1 cellular context compared by ENCODE assay signal in the genomic region with DNA sequence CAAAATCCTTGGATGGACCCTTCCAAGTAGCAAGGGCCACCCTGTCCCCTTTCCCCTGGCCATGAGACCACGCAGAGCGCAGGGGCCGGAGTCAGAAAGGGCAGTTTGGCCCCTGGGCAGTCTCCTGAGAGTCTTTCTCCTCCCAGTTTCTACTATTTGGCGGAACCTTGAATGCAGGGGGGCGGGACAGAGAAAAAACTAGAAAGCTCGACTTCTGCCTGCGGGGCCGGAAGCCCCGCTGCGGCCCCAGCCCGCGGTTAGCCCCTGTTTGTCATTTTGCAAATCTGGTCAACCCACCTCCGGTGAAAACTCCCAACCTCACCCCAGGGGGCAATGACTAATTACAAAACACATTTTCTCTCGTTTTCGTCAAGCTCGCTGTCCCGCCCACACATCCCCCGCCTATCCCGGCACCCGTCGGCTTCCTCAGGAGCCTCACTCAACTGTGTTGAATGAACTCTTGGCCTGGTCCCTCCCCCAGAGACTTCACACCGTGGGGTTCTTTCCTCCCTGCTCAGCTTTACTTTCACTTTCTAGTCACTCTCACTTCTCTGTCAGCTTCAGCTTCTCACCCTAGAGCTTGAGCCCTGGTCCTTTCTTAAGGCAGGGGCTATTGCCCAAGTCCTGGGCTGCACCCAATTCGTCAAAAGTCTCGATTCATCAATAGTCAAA.
TF ChIP-seq lines count a peak whose summit lies in the region.

No MANE protein-coding gene starts in this region.

TF ChIP-seq in GM12878, 131 proteins besides CTCF, POLR2A, EP300 and RAD21 (continued from another document and continues in another):
- TF ChIP-seq, protein P1, sequence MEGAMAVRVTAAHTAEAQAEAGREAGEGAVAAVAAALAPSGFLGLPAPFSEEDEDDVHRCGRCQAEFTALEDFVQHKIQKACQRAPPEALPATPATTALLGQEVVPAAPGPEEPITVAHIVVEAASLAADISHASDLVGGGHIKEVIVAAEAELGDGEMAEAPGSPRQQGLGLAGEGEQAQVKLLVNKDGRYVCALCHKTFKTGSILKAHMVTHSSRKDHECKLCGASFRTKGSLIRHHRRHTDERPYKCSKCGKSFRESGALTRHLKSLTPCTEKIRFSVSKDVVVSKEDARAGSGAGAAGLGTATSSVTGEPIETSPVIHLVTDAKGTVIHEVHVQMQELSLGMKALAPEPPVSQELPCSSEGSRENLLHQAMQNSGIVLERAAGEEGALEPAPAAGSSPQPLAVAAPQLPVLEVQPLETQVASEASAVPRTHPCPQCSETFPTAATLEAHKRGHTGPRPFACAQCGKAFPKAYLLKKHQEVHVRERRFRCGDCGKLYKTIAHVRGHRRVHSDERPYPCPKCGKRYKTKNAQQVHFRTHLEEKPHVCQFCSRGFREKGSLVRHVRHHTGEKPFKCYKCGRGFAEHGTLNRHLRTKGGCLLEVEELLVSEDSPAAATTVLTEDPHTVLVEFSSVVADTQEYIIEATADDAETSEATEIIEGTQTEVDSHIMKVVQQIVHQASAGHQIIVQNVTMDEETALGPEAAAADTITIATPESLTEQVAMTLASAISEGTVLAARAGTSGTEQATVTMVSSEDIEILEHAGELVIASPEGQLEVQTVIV (IDR thresholded peaks at IDR 0.05; ENCODE audit: borderline replicate concordance, partially characterized antibody): peak; percentile 35
- TF ChIP-seq, protein P2, sequence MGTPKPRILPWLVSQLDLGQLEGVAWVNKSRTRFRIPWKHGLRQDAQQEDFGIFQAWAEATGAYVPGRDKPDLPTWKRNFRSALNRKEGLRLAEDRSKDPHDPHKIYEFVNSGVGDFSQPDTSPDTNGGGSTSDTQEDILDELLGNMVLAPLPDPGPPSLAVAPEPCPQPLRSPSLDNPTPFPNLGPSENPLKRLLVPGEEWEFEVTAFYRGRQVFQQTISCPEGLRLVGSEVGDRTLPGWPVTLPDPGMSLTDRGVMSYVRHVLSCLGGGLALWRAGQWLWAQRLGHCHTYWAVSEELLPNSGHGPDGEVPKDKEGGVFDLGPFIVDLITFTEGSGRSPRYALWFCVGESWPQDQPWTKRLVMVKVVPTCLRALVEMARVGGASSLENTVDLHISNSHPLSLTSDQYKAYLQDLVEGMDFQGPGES (IDR thresholded peaks at IDR 0.05): no peak
- TF ChIP-seq TAF1 (IDR thresholded peaks at IDR 0.05; ENCODE audit: borderline replicate concordance, low read depth, low read length) (peak; percentile 29; the same call in 1 of the 2 replicates), POU2F2 (IDR thresholded peaks at IDR 0.05; ENCODE audit: borderline replicate concordance, low read depth, low read length) (peak; percentile 92), TARDBP (IDR thresholded peaks at IDR 0.05; ENCODE audit: borderline replicate concordance) (no peak), ZBED1 (IDR thresholded peaks at IDR 0.05; ENCODE audit: borderline replicate concordance) (peak; percentile 89; the same call in 1 of the 2 replicates), RELA (IDR thresholded peaks at IDR 0.05; ENCODE audit: borderline replicate concordance, partially characterized antibody) (peak; percentile 95), FOS (IDR thresholded peaks at IDR 0.05; ENCODE audit: borderline replicate concordance, extremely low read depth, insufficient read length) (no peak), RFX5 (IDR thresholded peaks at IDR 0.05; ENCODE audit: low read depth, low read length) (no peak), MYC (IDR thresholded peaks at IDR 0.05; ENCODE audit: insufficient read depth, insufficient read length, insufficient replicate concordance, low read length, severe bottlenecking) (no peak), STAT1 (conservative IDR thresholded peaks at IDR 0.05) (no peak), BMI1 (IDR thresholded peaks at IDR 0.05; ENCODE audit: borderline replicate concordance) (peak; percentile 89), CHD4 (IDR thresholded peaks at IDR 0.05) (no peak), NFYA (IDR thresholded peaks at IDR 0.05; ENCODE audit: borderline replicate concordance, low read depth, low read length) (no peak), IRF4 (IDR thresholded peaks at IDR 0.05; ENCODE audit: low read depth, low read length) (peak; percentile 97), CREM (IDR thresholded peaks at IDR 0.05; ENCODE audit: low read depth) (peak; percentile 97), HDAC2 (IDR thresholded peaks at IDR 0.05) (peak; percentile 73; the same call in 1 of the 2 replicates), ZNF384 (IDR thresholded peaks at IDR 0.05; ENCODE audit: borderline replicate concordance, low read depth, low read length) (peak; percentile 81; the same call in 1 of the 2 replicates), SPI1 (IDR thresholded peaks at IDR 0.05; ENCODE audit: borderline replicate concordance, insufficient read depth, low read depth, low read length) (peak; percentile 57; the same call in 1 of the 2 replicates), ASH2L (IDR thresholded peaks at IDR 0.05; ENCODE audit: borderline replicate concordance, low read depth) (no peak; the same call in 1 of the 2 replicates), JUND (IDR thresholded peaks at IDR 0.05; ENCODE audit: low read depth, low read length) (peak; percentile 90; the same call in 1 of the 2 replicates), KDM1A (IDR thresholded peaks at IDR 0.05; ENCODE audit: borderline replicate concordance) (no peak), GATAD2B (conservative IDR thresholded peaks at IDR 0.05; ENCODE audit: low read depth) (0 out of 2 replicates have a peak, but pooled peaks have one; percentile 83), ZZZ3 (IDR thresholded peaks at IDR 0.05; ENCODE audit: control insufficient read depth, insufficient read length, low read depth) (no peak), RBBP5 (conservative IDR thresholded peaks at IDR 0.05) (peak; percentile 52; the same call in 1 of the 2 replicates), HDAC6 (IDR thresholded peaks at IDR 0.05; ENCODE audit: unreplicated experiment) (no peak), POLR2AphosphoS5 (IDR thresholded peaks at IDR 0.05; ENCODE audit: low read length) (peak; percentile 74; the same call in 1 of the 2 replicates), ZNF274 (IDR thresholded peaks at IDR 0.05; ENCODE audit: insufficient read depth, insufficient read length) (no peak), MXI1 (IDR thresholded peaks at IDR 0.05; ENCODE audit: low read depth, low read length) (peak; percentile 72), KLF5 (IDR thresholded peaks at IDR 0.05; ENCODE audit: partially characterized antibody) (peak; percentile 78), ZNF24 (IDR thresholded peaks at IDR 0.05) (peak; percentile 59; the same call in 1 of the 2 replicates), MTA3 (IDR thresholded peaks at IDR 0.05; ENCODE audit: borderline replicate concordance, low read length) (no peak), NR2C1 (IDR thresholded peaks at IDR 0.05) (no peak), ETV6 (conservative IDR thresholded peaks at IDR 0.05 in 1 of 2, IDR thresholded peaks at IDR 0.05 in 1 of 2; ENCODE audit: borderline replicate concordance in 1 of 2, low read depth in 1 of 2) (peak in 1 of 2 experiments; percentile 91; a peak in 2 of 4 replicates), POLR2AphosphoS2 (IDR thresholded peaks at IDR 0.05; ENCODE audit: low read depth, low read length) (peak; percentile 50; the same call in 1 of the 2 replicates), MTA2 (IDR thresholded peaks at IDR 0.05; ENCODE audit: low read depth) (peak; percentile 99)
- TF ChIP-seq, protein P3, sequence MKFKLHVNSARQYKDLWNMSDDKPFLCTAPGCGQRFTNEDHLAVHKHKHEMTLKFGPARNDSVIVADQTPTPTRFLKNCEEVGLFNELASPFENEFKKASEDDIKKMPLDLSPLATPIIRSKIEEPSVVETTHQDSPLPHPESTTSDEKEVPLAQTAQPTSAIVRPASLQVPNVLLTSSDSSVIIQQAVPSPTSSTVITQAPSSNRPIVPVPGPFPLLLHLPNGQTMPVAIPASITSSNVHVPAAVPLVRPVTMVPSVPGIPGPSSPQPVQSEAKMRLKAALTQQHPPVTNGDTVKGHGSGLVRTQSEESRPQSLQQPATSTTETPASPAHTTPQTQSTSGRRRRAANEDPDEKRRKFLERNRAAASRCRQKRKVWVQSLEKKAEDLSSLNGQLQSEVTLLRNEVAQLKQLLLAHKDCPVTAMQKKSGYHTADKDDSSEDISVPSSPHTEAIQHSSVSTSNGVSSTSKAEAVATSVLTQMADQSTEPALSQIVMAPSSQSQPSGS (IDR thresholded peaks at IDR 0.05; ENCODE audit: low read length): no peak
- TF ChIP-seq, protein P4, sequence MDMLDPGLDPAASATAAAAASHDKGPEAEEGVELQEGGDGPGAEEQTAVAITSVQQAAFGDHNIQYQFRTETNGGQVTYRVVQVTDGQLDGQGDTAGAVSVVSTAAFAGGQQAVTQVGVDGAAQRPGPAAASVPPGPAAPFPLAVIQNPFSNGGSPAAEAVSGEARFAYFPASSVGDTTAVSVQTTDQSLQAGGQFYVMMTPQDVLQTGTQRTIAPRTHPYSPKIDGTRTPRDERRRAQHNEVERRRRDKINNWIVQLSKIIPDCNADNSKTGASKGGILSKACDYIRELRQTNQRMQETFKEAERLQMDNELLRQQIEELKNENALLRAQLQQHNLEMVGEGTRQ (IDR thresholded peaks at IDR 0.05; ENCODE audit: borderline replicate concordance, low read depth, low read length): no peak
- TF ChIP-seq, protein P5, sequence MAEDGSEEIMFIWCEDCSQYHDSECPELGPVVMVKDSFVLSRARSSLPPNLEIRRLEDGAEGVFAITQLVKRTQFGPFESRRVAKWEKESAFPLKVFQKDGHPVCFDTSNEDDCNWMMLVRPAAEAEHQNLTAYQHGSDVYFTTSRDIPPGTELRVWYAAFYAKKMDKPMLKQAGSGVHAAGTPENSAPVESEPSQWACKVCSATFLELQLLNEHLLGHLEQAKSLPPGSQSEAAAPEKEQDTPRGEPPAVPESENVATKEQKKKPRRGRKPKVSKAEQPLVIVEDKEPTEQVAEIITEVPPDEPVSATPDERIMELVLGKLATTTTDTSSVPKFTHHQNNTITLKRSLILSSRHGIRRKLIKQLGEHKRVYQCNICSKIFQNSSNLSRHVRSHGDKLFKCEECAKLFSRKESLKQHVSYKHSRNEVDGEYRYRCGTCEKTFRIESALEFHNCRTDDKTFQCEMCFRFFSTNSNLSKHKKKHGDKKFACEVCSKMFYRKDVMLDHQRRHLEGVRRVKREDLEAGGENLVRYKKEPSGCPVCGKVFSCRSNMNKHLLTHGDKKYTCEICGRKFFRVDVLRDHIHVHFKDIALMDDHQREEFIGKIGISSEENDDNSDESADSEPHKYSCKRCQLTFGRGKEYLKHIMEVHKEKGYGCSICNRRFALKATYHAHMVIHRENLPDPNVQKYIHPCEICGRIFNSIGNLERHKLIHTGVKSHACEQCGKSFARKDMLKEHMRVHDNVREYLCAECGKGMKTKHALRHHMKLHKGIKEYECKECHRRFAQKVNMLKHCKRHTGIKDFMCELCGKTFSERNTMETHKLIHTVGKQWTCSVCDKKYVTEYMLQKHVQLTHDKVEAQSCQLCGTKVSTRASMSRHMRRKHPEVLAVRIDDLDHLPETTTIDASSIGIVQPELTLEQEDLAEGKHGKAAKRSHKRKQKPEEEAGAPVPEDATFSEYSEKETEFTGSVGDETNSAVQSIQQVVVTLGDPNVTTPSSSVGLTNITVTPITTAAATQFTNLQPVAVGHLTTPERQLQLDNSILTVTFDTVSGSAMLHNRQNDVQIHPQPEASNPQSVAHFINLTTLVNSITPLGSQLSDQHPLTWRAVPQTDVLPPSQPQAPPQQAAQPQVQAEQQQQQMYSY (CRISPR knock-in tag; IDR thresholded peaks at IDR 0.05): no peak
- TF ChIP-seq, protein P6, sequence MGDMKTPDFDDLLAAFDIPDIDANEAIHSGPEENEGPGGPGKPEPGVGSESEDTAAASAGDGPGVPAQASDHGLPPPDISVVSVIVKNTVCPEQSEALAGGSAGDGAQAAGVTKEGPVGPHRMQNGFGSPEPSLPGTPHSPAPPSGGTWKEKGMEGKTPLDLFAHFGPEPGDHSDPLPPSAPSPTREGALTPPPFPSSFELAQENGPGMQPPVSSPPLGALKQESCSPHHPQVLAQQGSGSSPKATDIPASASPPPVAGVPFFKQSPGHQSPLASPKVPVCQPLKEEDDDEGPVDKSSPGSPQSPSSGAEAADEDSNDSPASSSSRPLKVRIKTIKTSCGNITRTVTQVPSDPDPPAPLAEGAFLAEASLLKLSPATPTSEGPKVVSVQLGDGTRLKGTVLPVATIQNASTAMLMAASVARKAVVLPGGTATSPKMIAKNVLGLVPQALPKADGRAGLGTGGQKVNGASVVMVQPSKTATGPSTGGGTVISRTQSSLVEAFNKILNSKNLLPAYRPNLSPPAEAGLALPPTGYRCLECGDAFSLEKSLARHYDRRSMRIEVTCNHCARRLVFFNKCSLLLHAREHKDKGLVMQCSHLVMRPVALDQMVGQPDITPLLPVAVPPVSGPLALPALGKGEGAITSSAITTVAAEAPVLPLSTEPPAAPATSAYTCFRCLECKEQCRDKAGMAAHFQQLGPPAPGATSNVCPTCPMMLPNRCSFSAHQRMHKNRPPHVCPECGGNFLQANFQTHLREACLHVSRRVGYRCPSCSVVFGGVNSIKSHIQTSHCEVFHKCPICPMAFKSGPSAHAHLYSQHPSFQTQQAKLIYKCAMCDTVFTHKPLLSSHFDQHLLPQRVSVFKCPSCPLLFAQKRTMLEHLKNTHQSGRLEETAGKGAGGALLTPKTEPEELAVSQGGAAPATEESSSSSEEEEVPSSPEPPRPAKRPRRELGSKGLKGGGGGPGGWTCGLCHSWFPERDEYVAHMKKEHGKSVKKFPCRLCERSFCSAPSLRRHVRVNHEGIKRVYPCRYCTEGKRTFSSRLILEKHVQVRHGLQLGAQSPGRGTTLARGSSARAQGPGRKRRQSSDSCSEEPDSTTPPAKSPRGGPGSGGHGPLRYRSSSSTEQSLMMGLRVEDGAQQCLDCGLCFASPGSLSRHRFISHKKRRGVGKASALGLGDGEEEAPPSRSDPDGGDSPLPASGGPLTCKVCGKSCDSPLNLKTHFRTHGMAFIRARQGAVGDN (IDR thresholded peaks at IDR 0.05): peak; percentile 25; the same call in 1 of the 2 replicates
- TF ChIP-seq, protein P7, sequence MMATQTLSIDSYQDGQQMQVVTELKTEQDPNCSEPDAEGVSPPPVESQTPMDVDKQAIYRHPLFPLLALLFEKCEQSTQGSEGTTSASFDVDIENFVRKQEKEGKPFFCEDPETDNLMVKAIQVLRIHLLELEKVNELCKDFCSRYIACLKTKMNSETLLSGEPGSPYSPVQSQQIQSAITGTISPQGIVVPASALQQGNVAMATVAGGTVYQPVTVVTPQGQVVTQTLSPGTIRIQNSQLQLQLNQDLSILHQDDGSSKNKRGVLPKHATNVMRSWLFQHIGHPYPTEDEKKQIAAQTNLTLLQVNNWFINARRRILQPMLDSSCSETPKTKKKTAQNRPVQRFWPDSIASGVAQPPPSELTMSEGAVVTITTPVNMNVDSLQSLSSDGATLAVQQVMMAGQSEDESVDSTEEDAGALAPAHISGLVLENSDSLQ (IDR thresholded peaks at IDR 0.05): peak; percentile 88
- TF ChIP-seq, protein P8, sequence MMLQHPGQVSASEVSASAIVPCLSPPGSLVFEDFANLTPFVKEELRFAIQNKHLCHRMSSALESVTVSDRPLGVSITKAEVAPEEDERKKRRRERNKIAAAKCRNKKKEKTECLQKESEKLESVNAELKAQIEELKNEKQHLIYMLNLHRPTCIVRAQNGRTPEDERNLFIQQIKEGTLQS (IDR thresholded peaks at IDR 0.05; ENCODE audit: borderline replicate concordance, extremely low read depth, low read depth, low read length): no peak
- TF ChIP-seq, protein P9, sequence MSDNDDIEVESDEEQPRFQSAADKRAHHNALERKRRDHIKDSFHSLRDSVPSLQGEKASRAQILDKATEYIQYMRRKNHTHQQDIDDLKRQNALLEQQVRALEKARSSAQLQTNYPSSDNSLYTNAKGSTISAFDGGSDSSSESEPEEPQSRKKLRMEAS (IDR thresholded peaks at IDR 0.05; ENCODE audit: low read depth, low read length): no peak
